11 cellular contexts compared by ENCODE assay signal in the genomic region with DNA sequence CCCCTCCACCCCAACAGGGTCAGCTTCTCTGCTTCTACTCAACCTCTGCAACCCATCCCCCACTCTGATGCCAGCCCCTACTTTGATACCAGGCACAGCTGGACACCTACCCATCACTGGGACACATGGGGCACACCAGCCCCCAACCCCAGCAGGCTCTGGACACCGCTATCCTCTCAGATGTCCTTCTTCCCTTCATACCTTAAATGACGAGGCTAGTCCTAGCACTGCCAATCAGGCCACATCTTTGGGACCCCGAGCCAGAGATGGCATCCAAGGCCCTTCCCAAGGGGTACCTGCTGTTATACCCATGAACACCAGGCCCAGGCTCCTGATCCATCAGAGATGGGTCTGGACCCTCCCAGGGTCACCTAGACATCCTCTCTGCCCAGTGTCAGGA. TPM values are rescaled to one million over a fixed set of nuclear protein-coding genes. Genes with fewer than 3 reads are reported as not detected.
DNase-seq lines count a peak whose midpoint lies in the region; ATAC-seq and TF ChIP-seq lines count a peak whose summit lies in the region.
"Had no signal": no experiment of that assay in that cellular context is flagged by ENCODE, and none has a peak within 500 bp of the region (broad histone marks: within the 10 kb centered on the region; RNA-seq: fewer than 3 reads in every experiment).

No MANE protein-coding gene starts in this region.

- peak overlapping the region; percentile 82 for H3K27ac Mint-ChIP-seq in activated CD8-positive, alpha-beta T cell treated with anti-CD3 and anti-CD28 coated beads, Interleukin-2, amount 10 ng/mL, durations not matched to agents 7 days and 5 days
- no peak overlapping the region for H3K27ac Mint-ChIP-seq in activated CD8-positive, alpha-beta T cell treated with anti-CD3 and anti-CD28 coated beads for 36 hours
- H3K27ac Mint-ChIP-seq in activated naive CD8-positive, alpha-beta T cell treated with anti-CD3 and anti-CD28 coated beads, Interleukin-2, amount 50 U/mL, for 24 hours, result peak overlapping the region; percentile 46
- H3K27ac Mint-ChIP-seq in memory B cell, result peak overlapping the region; percentile 32

- H3K4me3 ChIP-seq in aorta (ENCODE audit: low read length in 2 of 2), result no peak overlapping the region

- H3K4me3 Mint-ChIP-seq in activated CD8-positive, alpha-beta T cell treated with anti-CD3 and anti-CD28 coated beads, Interleukin-2, amount 10 ng/mL, durations not matched to agents 7 days and 5 days, result no peak overlapping the region
- H3K4me3 Mint-ChIP-seq in activated CD8-positive, alpha-beta T cell treated with anti-CD3 and anti-CD28 coated beads for 36 hours, result no peak overlapping the region
- no peak overlapping the region for H3K4me3 Mint-ChIP-seq in activated naive CD8-positive, alpha-beta T cell treated with anti-CD3 and anti-CD28 coated beads, Interleukin-2, amount 50 U/mL, for 24 hours
- H3K4me3 Mint-ChIP-seq in memory B cell, result no peak overlapping the region

- H3K4me1 Mint-ChIP-seq in activated CD8-positive, alpha-beta T cell treated with anti-CD3 and anti-CD28 coated beads, Interleukin-2, amount 10 ng/mL, durations not matched to agents 7 days and 5 days (ENCODE audit: low read depth), result peaks cover 15% of the 10 kb centered on the region
- peaks cover 7% of the 10 kb centered on the region for H3K4me1 Mint-ChIP-seq in activated CD8-positive, alpha-beta T cell treated with anti-CD3 and anti-CD28 coated beads for 36 hours (ENCODE audit: low read depth)
- H3K4me1 Mint-ChIP-seq in activated naive CD8-positive, alpha-beta T cell treated with anti-CD3 and anti-CD28 coated beads, Interleukin-2, amount 50 U/mL, for 24 hours, result peaks cover 7% of the 10 kb centered on the region
- peaks cover 5% of the 10 kb centered on the region for H3K4me1 Mint-ChIP-seq in memory B cell

- ATAC-seq in activated CD8-positive, alpha-beta T cell treated with anti-CD3 and anti-CD28 coated beads, Interleukin-2, amount 10 ng/mL, durations not matched to agents 7 days and 5 days, result peak; percentile 11
- no peak for ATAC-seq in activated CD8-positive, alpha-beta T cell treated with anti-CD3 and anti-CD28 coated beads for 36 hours
- no peak for ATAC-seq in activated naive CD8-positive, alpha-beta T cell treated with anti-CD3 and anti-CD28 coated beads, Interleukin-2, amount 50 U/mL, for 24 hours
- no peak for ATAC-seq in memory B cell (ENCODE audit: low read depth)
- ATAC-seq in aorta (ENCODE audit: low FRiP score), result no peak
- ATAC-seq in foreskin keratinocyte, result no peak

- no peak for DNase-seq in activated CD8-positive, alpha-beta T cell treated with anti-CD3 and anti-CD28 coated beads, Interleukin-2, amount 10 ng/mL, durations not matched to agents 7 days and 5 days
- DNase-seq in activated CD8-positive, alpha-beta T cell treated with anti-CD3 and anti-CD28 coated beads for 36 hours, result no peak
- no peak for DNase-seq in activated naive CD8-positive, alpha-beta T cell treated with anti-CD3 and anti-CD28 coated beads, Interleukin-2, amount 50 U/mL, for 24 hours
- DNase-seq in memory B cell (ENCODE audit: low spot score in 2 of 2), result no peak
- DNase-seq in aorta, result peak; percentile 29 to 40
- no peak for DNase-seq in D341Med (ENCODE audit: low spot score)
- no peak for DNase-seq in foreskin keratinocyte
- no peak for DNase-seq in OCI-M2 (lab: John Stamatoyannopoulos, UW; ENCODE audit: unreplicated experiment)
- DNase-seq: NCI-H187 treated with DMSO at 0.1 percent for 48 hours, SHP77 treated with DMSO at 0.1 percent for 48 hours had no signal

- POLR2A ChIA-PET in activated CD8-positive, alpha-beta T cell treated with anti-CD3 and anti-CD28 coated beads, Interleukin-2, amount 10 ng/mL, durations not matched to agents 7 days and 5 days (lab: Charles Lee), result no interaction called here
- POLR2A ChIA-PET in activated CD8-positive, alpha-beta T cell treated with anti-CD3 and anti-CD28 coated beads for 36 hours (lab: Charles Lee), result interaction anchor here (1.3 to 1.4 kb wide), 3 partner anchors 90 to 148 kb away, joined by 3 to 4 read pairs (median 3); a partner anchor contains a TSS

- H3K27me3 Mint-ChIP-seq in activated CD8-positive, alpha-beta T cell treated with anti-CD3 and anti-CD28 coated beads, Interleukin-2, amount 10 ng/mL, durations not matched to agents 7 days and 5 days (ENCODE audit: low read depth), result no peaks in the 10 kb centered on the region
- H3K27me3 Mint-ChIP-seq in activated CD8-positive, alpha-beta T cell treated with anti-CD3 and anti-CD28 coated beads for 36 hours, result no peaks in the 10 kb centered on the region
- no peaks in the 10 kb centered on the region for H3K27me3 Mint-ChIP-seq in activated naive CD8-positive, alpha-beta T cell treated with anti-CD3 and anti-CD28 coated beads, Interleukin-2, amount 50 U/mL, for 24 hours
- no peaks in the 10 kb centered on the region for H3K27me3 Mint-ChIP-seq in memory B cell

- no peaks in the 10 kb centered on the region for H3K4me1 ChIP-seq in aorta (ENCODE audit: control insufficient read depth in 1 of 2, insufficient read depth in 2 of 2, low read length in 2 of 2)
- H3K4me1 ChIP-seq in foreskin keratinocyte, result no peaks in the 10 kb centered on the region

- TF ChIP-seq CTCF in activated CD8-positive, alpha-beta T cell treated with anti-CD3 and anti-CD28 coated beads for 36 hours (IDR thresholded peaks at IDR 0.05), result no peak
- TF ChIP-seq CTCF in foreskin keratinocyte (conservative IDR thresholded peaks at IDR 0.05), result no peak

- intact Hi-C loops in activated CD8-positive, alpha-beta T cell treated with anti-CD3 and anti-CD28 coated beads for 36 hours (cut with micrococcal nuclease), result loop anchor here (1.0 kb wide), 1 partner anchor 142 kb away; no protein-coding TSS in a partner anchor
- intact Hi-C loops in aorta (cut with DNase I), result loop anchor here (1.0 to 5.0 kb wide), 3 partner anchors 86 to 142 kb away; a partner anchor contains a TSS

- H3K27me3 ChIP-seq in aorta (ENCODE audit: control insufficient read depth in 1 of 2, insufficient read depth in 2 of 2, low read length in 1 of 2) (no peaks in the 10 kb centered on the region), foreskin keratinocyte (no peaks in the 10 kb centered on the region)

- no peaks in the 10 kb centered on the region for H3K9me3 ChIP-seq in aorta (ENCODE audit: control insufficient read depth, low read length)

- H3K27ac ChIP-seq in aorta (ENCODE audit: low read depth in 1 of 2, low read length in 2 of 2) (no peak overlapping the region), foreskin keratinocyte (no peak overlapping the region)
- H3K27ac ChIP-seq: C4-2B had no signal

- 92 to 94% methylated on average over 3 of the region's 3 CpGs for WGBS in aorta, 2 donors

- CTCF ChIA-PET in activated CD8-positive, alpha-beta T cell treated with anti-CD3 and anti-CD28 coated beads, Interleukin-2, amount 10 ng/mL, durations not matched to agents 7 days and 5 days (lab: Charles Lee), result interaction anchor here (0.6 to 4.3 kb wide), 9 partner anchors 11 to 201 kb away, joined by 3 to 38 read pairs (median 3); a partner anchor contains a TSS
- CTCF ChIA-PET in activated CD8-positive, alpha-beta T cell treated with anti-CD3 and anti-CD28 coated beads for 36 hours (lab: Charles Lee), result interaction anchor here (0.6 to 9.6 kb wide), 10 partner anchors 12 to 152 kb away, joined by 3 to 83 read pairs (median 4); no protein-coding TSS in a partner anchor

- no peaks in the 10 kb centered on the region for H3K9me3 Mint-ChIP-seq in activated CD8-positive, alpha-beta T cell treated with anti-CD3 and anti-CD28 coated beads, Interleukin-2, amount 10 ng/mL, durations not matched to agents 7 days and 5 days (ENCODE audit: insufficient read depth)
- no peaks in the 10 kb centered on the region for H3K9me3 Mint-ChIP-seq in activated CD8-positive, alpha-beta T cell treated with anti-CD3 and anti-CD28 coated beads for 36 hours
- no peaks in the 10 kb centered on the region for H3K9me3 Mint-ChIP-seq in activated naive CD8-positive, alpha-beta T cell treated with anti-CD3 and anti-CD28 coated beads, Interleukin-2, amount 50 U/mL, for 24 hours
- H3K9me3 Mint-ChIP-seq in memory B cell, result no peaks in the 10 kb centered on the region

- H3K36me3 ChIP-seq in aorta (ENCODE audit: control insufficient read depth in 1 of 2, insufficient read depth in 2 of 2, low read length in 1 of 2), result no peaks in the 10 kb centered on the region

- peaks cover 28% of the 10 kb centered on the region for H3K36me3 Mint-ChIP-seq in activated CD8-positive, alpha-beta T cell treated with anti-CD3 and anti-CD28 coated beads, Interleukin-2, amount 10 ng/mL, durations not matched to agents 7 days and 5 days (ENCODE audit: low read depth)
- peaks cover 9% of the 10 kb centered on the region for H3K36me3 Mint-ChIP-seq in activated CD8-positive, alpha-beta T cell treated with anti-CD3 and anti-CD28 coated beads for 36 hours (ENCODE audit: low read depth)
- H3K36me3 Mint-ChIP-seq in activated naive CD8-positive, alpha-beta T cell treated with anti-CD3 and anti-CD28 coated beads, Interleukin-2, amount 50 U/mL, for 24 hours (ENCODE audit: low read depth), result peaks cover 4% of the 10 kb centered on the region
- no peaks in the 10 kb centered on the region for H3K36me3 Mint-ChIP-seq in memory B cell

RNA-seq across cellular contexts. Expression of a gene that starts 10.6 kb away (rescaled TPM):
- 10 to 100 TPM; 31.7 to 32.3 TPM for total RNA-seq in activated CD8-positive, alpha-beta T cell treated with anti-CD3 and anti-CD28 coated beads, Interleukin-2, amount 10 ng/mL, durations not matched to agents 7 days and 5 days
- total RNA-seq in activated CD8-positive, alpha-beta T cell treated with anti-CD3 and anti-CD28 coated beads for 36 hours, result 10 to 100 TPM; 21.2 to 23.5 TPM
- total RNA-seq in aorta (1 to 10 TPM in 1 of 2 donors, under 1 TPM in 1; 0.91 to 2.1 TPM), foreskin keratinocyte (21.9 and 26.6 TPM in 2 replicates)
- polyA plus RNA-seq in aorta (1 to 10 TPM in 1 of 2 donors, under 1 TPM in 1; 0.38 to 1.6 TPM), foreskin keratinocyte (29.6 and 36.5 TPM in 2 replicates)

RNA-seq across cellular contexts. Expression of a gene that starts 54.3 kb away (rescaled TPM):
- 10 to 100 TPM; 57.7 to 60.8 TPM for total RNA-seq in activated CD8-positive, alpha-beta T cell treated with anti-CD3 and anti-CD28 coated beads, Interleukin-2, amount 10 ng/mL, durations not matched to agents 7 days and 5 days
- 10 to 100 TPM; 54.3 to 54.6 TPM for total RNA-seq in activated CD8-positive, alpha-beta T cell treated with anti-CD3 and anti-CD28 coated beads for 36 hours
- total RNA-seq in aorta (10 to 100 TPM; 30.2 to 34.5 TPM), foreskin keratinocyte (57.7 and 67.5 TPM in 2 replicates)
- polyA plus RNA-seq in aorta (10 to 100 TPM; 14.4 to 16.5 TPM), foreskin keratinocyte (48.9 and 52.6 TPM in 2 replicates)

Comparison
In these comparisons a context has a peak if more than half of its experiments do, and no peak if none do; other contexts are left out.
1. DNase-seq: peak in aorta (2 of 2); none in activated CD8-positive, alpha-beta T cell treated with anti-CD3 and anti-CD28 coated beads, Interleukin-2, amount 10 ng/mL, durations not matched to agents 7 days and 5 days (single experiment), activated CD8-positive, alpha-beta T cell treated with anti-CD3 and anti-CD28 coated beads for 36 hours (single experiment), activated naive CD8-positive, alpha-beta T cell treated with anti-CD3 and anti-CD28 coated beads, Interleukin-2, amount 50 U/mL, for 24 hours (single experiment), memory B cell (0 of 2), D341Med (single experiment), foreskin keratinocyte (0 of 2) and OCI-M2 (single experiment).